ENCODE assay signal across 8 cellular contexts in the genomic region with DNA sequence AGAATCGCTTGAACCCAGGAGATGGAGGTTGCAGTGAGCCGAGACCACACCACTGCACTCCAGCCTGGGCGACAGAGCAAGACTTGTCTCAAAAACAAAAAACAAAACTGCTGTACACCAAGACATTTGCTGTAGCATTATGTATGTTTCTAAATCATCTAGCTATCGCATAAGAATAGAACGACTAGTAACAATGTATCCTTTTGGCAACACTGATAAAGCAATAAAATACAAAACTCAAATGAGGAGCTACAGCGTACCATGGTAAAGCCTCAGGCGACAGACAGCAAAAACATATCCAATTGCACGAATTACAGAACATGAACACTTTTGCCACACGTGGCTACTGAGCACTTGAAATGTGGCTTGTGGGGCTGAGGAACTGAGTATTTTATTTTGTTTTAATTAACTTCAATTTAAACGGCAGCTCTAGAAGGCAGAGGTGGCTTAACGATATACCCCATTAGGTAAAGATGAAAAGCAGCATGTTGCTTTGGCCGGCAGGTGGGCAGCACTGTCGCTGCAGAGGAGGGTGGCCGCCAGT. TPM values are rescaled to one million over a fixed set of nuclear protein-coding genes. Genes with fewer than 3 reads are reported as not detected.
DNase-seq lines count a peak whose midpoint lies in the region; ATAC-seq and TF ChIP-seq lines count a peak whose summit lies in the region.
"Had no signal": no experiment of that assay in that cellular context is flagged by ENCODE, and none has a peak within 500 bp of the region (broad histone marks: within the 10 kb centered on the region; RNA-seq: fewer than 3 reads in every experiment).

No MANE protein-coding gene starts in this region.

- H3K27me3 ChIP-seq in H9 (ENCODE audit: insufficient read depth, low read length): no peaks in the 10 kb centered on the region
- H3K27me3 ChIP-seq in esophagus muscularis mucosa: no peaks in the 10 kb centered on the region
- no peaks in the 10 kb centered on the region for H3K27me3 ChIP-seq in skeletal muscle tissue (ENCODE audit: control insufficient read depth in 3 of 3, insufficient read depth in 3 of 3, low read length in 3 of 3)

- intact Hi-C loops in esophagus muscularis mucosa (cut with DNase I): loop anchor here (10.0 kb wide), 1 partner anchor 232 kb away; a partner anchor contains a TSS

- H2BK5ac ChIP-seq in H9 (ENCODE audit: insufficient read length, low read length): no peak overlapping the region

- H3K23ac ChIP-seq in H9 (ENCODE audit: insufficient read length, low read depth, low read length): no peak overlapping the region

- H2BK15ac ChIP-seq in H9 (ENCODE audit: low read depth, low read length): no peak overlapping the region

- no peak overlapping the region for H3K27ac ChIP-seq in H9 (ENCODE audit: insufficient read length, low read depth, low read length)
- no peak overlapping the region for H3K27ac ChIP-seq in esophagus muscularis mucosa (replicated peaks in 1 of 4)
- no peak overlapping the region for H3K27ac ChIP-seq in skeletal muscle tissue (ENCODE audit: low read depth, low read length)

- no peak overlapping the region for H3T11ph ChIP-seq in H9 (ENCODE audit: low read length)

- H4K91ac ChIP-seq in H9 (ENCODE audit: insufficient read length, low read depth, low read length): no peak overlapping the region

- H3K9ac ChIP-seq in H9 (ENCODE audit: extremely low read depth, insufficient read length, low read length) (no peak overlapping the region), skeletal muscle tissue (ENCODE audit: low read depth in 1 of 3, low read length in 3 of 3) (peak overlapping the region; percentile 65 to 76 (median 66))

- H3K27ac Mint-ChIP-seq in H9: no peak overlapping the region

- TF ChIP-seq CTCF in H9 (conservative IDR thresholded peaks at IDR 0.05) (no peak), esophagus muscularis mucosa (IDR thresholded peaks at IDR 0.05) (no peak)

- H3K18ac ChIP-seq in H9 (ENCODE audit: insufficient read length, low read depth, low read length): no peak overlapping the region

- peaks cover 20% of the 10 kb centered on the region for H3K23me2 ChIP-seq in H9 (ENCODE audit: insufficient read length, low read depth, low read length, poor library complexity, severe bottlenecking)

- H3K4me1 ChIP-seq in H9 (ENCODE audit: insufficient read depth, low read length): no peaks in the 10 kb centered on the region; the same call in 1 of the 2 replicates
- H3K4me1 ChIP-seq in esophagus muscularis mucosa: peaks cover 45 to 65% (median 56%) of the 10 kb centered on the region in 4 donors
- H3K4me1 ChIP-seq in skeletal muscle tissue (ENCODE audit: control insufficient read depth in 3 of 3, insufficient read depth in 3 of 3, low read length in 3 of 3): peaks cover 33 to 46% (median 41%) of the 10 kb centered on the region in 3 donors

- no peak overlapping the region for H2AFZ ChIP-seq in H9 (ENCODE audit: low read length)

- H3K4me2 ChIP-seq in H9 (ENCODE audit: insufficient read depth, insufficient read length, low read length): peak overlapping the region; percentile 29

- no peak overlapping the region for H2AK5ac ChIP-seq in H9 (ENCODE audit: insufficient read length, low read length)

- H4K20me1 ChIP-seq in H9 (ENCODE audit: control insufficient read depth, insufficient read depth, insufficient read length): no peaks in the 10 kb centered on the region

- H2BK120ac ChIP-seq in H9 (ENCODE audit: low read depth, low read length, poor library complexity, severe bottlenecking): no peak overlapping the region

- H2BK20ac ChIP-seq in H9 (ENCODE audit: low read depth, low read length, poor library complexity, severe bottlenecking): no peak overlapping the region

- H3K14ac ChIP-seq in H9 (ENCODE audit: insufficient read depth, low read length): no peak overlapping the region

- H3K9me3 ChIP-seq in H9 (ENCODE audit: control insufficient read depth, low read depth, low read length): no peaks in the 10 kb centered on the region
- H3K9me3 ChIP-seq in esophagus muscularis mucosa: no peaks in the 10 kb centered on the region
- no peaks in the 10 kb centered on the region for H3K9me3 ChIP-seq in skeletal muscle tissue (ENCODE audit: control insufficient read depth in 3 of 3, low read length in 3 of 3)

- H3K79me1 ChIP-seq in H9 (ENCODE audit: insufficient read depth, low read depth, low read length, poor library complexity, severe bottlenecking): no peaks in the 10 kb centered on the region

- H3K4me3 ChIP-seq in esophagus muscularis mucosa (peak overlapping the region; percentile 79 to 93 (median 86)), skeletal muscle tissue (ENCODE audit: low read length in 3 of 3) (peak overlapping the region; percentile 66 to 73 (median 72))

- H3K56ac ChIP-seq in H9 (ENCODE audit: insufficient read length, low read depth, low read length): no peak overlapping the region

- H2BK12ac ChIP-seq in H9 (ENCODE audit: insufficient read length, low read depth, low read length): no peak overlapping the region

- no peak overlapping the region for H4K5ac ChIP-seq in H9 (ENCODE audit: insufficient read length, low read depth, low read length)

- H3K4ac ChIP-seq in H9 (ENCODE audit: low read depth, low read length): no peak overlapping the region

- H3K4me1 Mint-ChIP-seq in H9: peaks cover 20 to 27% of the 10 kb centered on the region in 2 experiments

- no peak for DNase-seq in H9
- peak; percentile 36 for DNase-seq in RKO (ENCODE audit: low spot score)
- no peak for DNase-seq in esophagus muscularis mucosa (ENCODE audit: extremely low spot score)
- no peak for DNase-seq in iPS-NIHi11 (ENCODE audit: low spot score)
- no peak for DNase-seq in NCI-H1930 (lab: John Stamatoyannopoulos, UW)
- DNase-seq: GOT3 had no signal

- no peaks in the 10 kb centered on the region; the same call in 1 of the 2 replicates for H3K27me3 Mint-ChIP-seq in H9 (ENCODE audit: low read depth)

- no peaks in the 10 kb centered on the region for H3K9me3 Mint-ChIP-seq in H9

- no peak overlapping the region for H4K8ac ChIP-seq in H9 (replicated peaks; ENCODE audit: insufficient read length, low read depth, low read length)

- H3K36me3 ChIP-seq in esophagus muscularis mucosa: peaks cover 4 to 49% (median 33%) of the 10 kb centered on the region in 4 donors
- peaks cover 28 to 35% (median 30%) of the 10 kb centered on the region in 3 donors for H3K36me3 ChIP-seq in skeletal muscle tissue (ENCODE audit: control insufficient read depth in 3 of 3, insufficient read depth in 3 of 3, low read length in 3 of 3)

- peak overlapping the region; percentile 96 to 98 for H3K4me3 Mint-ChIP-seq in H9

- ATAC-seq in GM21825 (IDR thresholded peaks at IDR 0.05; ENCODE audit: unreplicated experiment): no peak

- no CpG with 5 or more reads among the region's 14 CpGs for WGBS in H9 (ENCODE audit: extremely low coverage, insufficient read length, low lambda C conversion rate)
- WGBS in esophagus muscularis mucosa: 66% methylated on average over 14 of the region's 14 CpGs

- no peak for TF ChIP-seq EP300 in esophagus muscularis mucosa (IDR thresholded peaks at IDR 0.05)

- H3K36me3 Mint-ChIP-seq in H9 (ENCODE audit: insufficient read depth in 1 of 3, low read depth in 3 of 3): peaks cover 2 to 23% (median 14%) of the 10 kb centered on the region in 3 experiments

- H3K79me2 ChIP-seq in H9 (ENCODE audit: insufficient read depth, low read length): peaks cover 6% of the 10 kb centered on the region; the same call in 1 of the 2 replicates

- no peak for TF ChIP-seq POLR2A in esophagus muscularis mucosa (IDR thresholded peaks at IDR 0.05; ENCODE audit: low read depth)

RNA-seq across cellular contexts. Expression of a gene that starts 2.3 kb away (rescaled TPM):
- total RNA-seq in H9 (2021) (28.4 and 29.0 TPM in 2 replicates), esophagus muscularis mucosa (10 to 100 TPM; 20.2 to 38.0 (median 30.0) TPM), skeletal muscle tissue (17.2 TPM)

RNA-seq across cellular contexts. Expression of a gene that starts 8.6 kb away (rescaled TPM):
- total RNA-seq in H9 (2021): 41.1 and 45.0 TPM in 2 replicates
- 10 to 100 TPM; 10.2 to 19.5 (median 17.4) TPM for total RNA-seq in esophagus muscularis mucosa
- 8.9 TPM for total RNA-seq in skeletal muscle tissue

RNA-seq across cellular contexts. Expression of a gene that starts 19.0 kb away (rescaled TPM):
- total RNA-seq in H9 (2021) (31.3 and 32.3 TPM in 2 replicates), esophagus muscularis mucosa (10 to 100 TPM in 3 of 4 donors, 1 to 10 TPM in 1; 5.8 to 22.9 (median 16.1) TPM), skeletal muscle tissue (18.8 TPM)

RNA-seq across cellular contexts. Expression of a gene that starts 27.7 kb away (rescaled TPM):
- total RNA-seq in H9 (2021): 1.5 and 2.1 TPM in 2 replicates
- total RNA-seq in esophagus muscularis mucosa: 10 to 100 TPM in 2 of 4 donors, 1 to 10 TPM in 2; 3.7 to 12.5 (median 10.1) TPM
- 3.1 TPM for total RNA-seq in skeletal muscle tissue

RNA-seq across cellular contexts. Expression of a gene that starts 41.7 kb away (rescaled TPM):
- total RNA-seq in H9 (2021) (19.0 and 20.4 TPM in 2 replicates), esophagus muscularis mucosa (10 to 100 TPM; 22.4 to 41.0 (median 23.0) TPM), skeletal muscle tissue (4.7 TPM)
